In genomic region chr12:3587402-3588013, GRCh38 we compare ENCODE assay signal across 19 cellular contexts.
"Had no signal": no experiment of that assay in that cellular context is flagged by ENCODE, and none has a peak within 500 bp of the region (broad histone marks: within the 10 kb centered on the region; RNA-seq: fewer than 3 reads in every experiment).

No MANE protein-coding gene starts in this region.

- H3K4me1 Mint-ChIP-seq: activated naive CD4-positive, alpha-beta T cell treated with anti-CD3 and anti-CD28 coated beads, Interleukin-2, amount 50 U/mL, for 24 hours; central memory CD8-positive, alpha-beta T cell had no signal

- H3K4me3 ChIP-seq: ascending aorta, coronary artery, prostate gland, right atrium auricular region, skin epidermis, thoracic aorta had no signal

- H3K27ac Mint-ChIP-seq: activated naive CD4-positive, alpha-beta T cell treated with anti-CD3 and anti-CD28 coated beads, Interleukin-2, amount 50 U/mL, for 24 hours; nephron progenitor cell; stimulated activated effector memory CD8-positive, alpha-beta T cell treated with anti-CD3 and anti-CD28 coated beads, Interleukin-12 subunit alpha, Interleukin-12 subunit beta, amount 100 ng/mL, for 72 hours had no signal

- H3K36me3 Mint-ChIP-seq: activated naive CD4-positive, alpha-beta T cell treated with anti-CD3 and anti-CD28 coated beads, Interleukin-2, amount 50 U/mL, for 24 hours; stimulated activated effector memory CD8-positive, alpha-beta T cell treated with anti-CD3 and anti-CD28 coated beads, Interleukin-12 subunit alpha, Interleukin-12 subunit beta, amount 100 ng/mL, for 72 hours had no signal

- DNase-seq: activated CD8-positive, alpha-beta memory T cell treated with anti-CD3 and anti-CD28 coated beads for 24 hours; activated CD8-positive, alpha-beta memory T cell treated with anti-CD3 and anti-CD28 coated beads, Interleukin-2, amount 50 U/mL, for 48 hours; activated gamma-delta T cell; activated T-cell treated with anti-CD3 and anti-CD28 coated beads, Interleukin-2, amount 50 U/mL, for 48 hours; erythroblast; foreskin melanocyte; nephron progenitor cell; stimulated activated CD4-positive, alpha-beta T cell treated with anti-CD3 and anti-CD28 coated beads, Interleukin-4, amount 100 ng/mL, for 24 hours had no signal

- H3K27ac ChIP-seq: ascending aorta, coronary artery, prostate gland, right atrium auricular region, skin epidermis, thoracic aorta had no signal

- H3K9me3 Mint-ChIP-seq: activated naive CD4-positive, alpha-beta T cell treated with anti-CD3 and anti-CD28 coated beads, Interleukin-2, amount 50 U/mL, for 24 hours; central memory CD8-positive, alpha-beta T cell; nephron progenitor cell; stimulated activated effector memory CD8-positive, alpha-beta T cell treated with anti-CD3 and anti-CD28 coated beads, Interleukin-12 subunit alpha, Interleukin-12 subunit beta, amount 100 ng/mL, for 72 hours had no signal

- ATAC-seq: activated CD4-positive, CD25-positive, alpha-beta regulatory T cell treated with anti-CD3 and anti-CD28 coated beads, Interleukin-2, amount 50 U/mL, for 24 hours; left lobe of liver; stimulated activated effector memory CD8-positive, alpha-beta T cell treated with anti-CD3 and anti-CD28 coated beads, Interleukin-12 subunit alpha, Interleukin-12 subunit beta, amount 100 ng/mL, for 72 hours had no signal

- H3K4me3 Mint-ChIP-seq: activated naive CD4-positive, alpha-beta T cell treated with anti-CD3 and anti-CD28 coated beads, Interleukin-2, amount 50 U/mL, for 24 hours; central memory CD8-positive, alpha-beta T cell; nephron progenitor cell; stimulated activated effector memory CD8-positive, alpha-beta T cell treated with anti-CD3 and anti-CD28 coated beads, Interleukin-12 subunit alpha, Interleukin-12 subunit beta, amount 100 ng/mL, for 72 hours had no signal

- H3K9me3 ChIP-seq: ascending aorta, prostate gland, thoracic aorta had no signal

- H3K36me3 ChIP-seq: ascending aorta, prostate gland, right atrium auricular region, thoracic aorta had no signal

- H3K4me1 ChIP-seq: ascending aorta, prostate gland, right atrium auricular region had no signal

- H3K27me3 ChIP-seq: ascending aorta, right atrium auricular region had no signal
